13 cellular contexts compared by ENCODE assay signal in the genomic region with DNA sequence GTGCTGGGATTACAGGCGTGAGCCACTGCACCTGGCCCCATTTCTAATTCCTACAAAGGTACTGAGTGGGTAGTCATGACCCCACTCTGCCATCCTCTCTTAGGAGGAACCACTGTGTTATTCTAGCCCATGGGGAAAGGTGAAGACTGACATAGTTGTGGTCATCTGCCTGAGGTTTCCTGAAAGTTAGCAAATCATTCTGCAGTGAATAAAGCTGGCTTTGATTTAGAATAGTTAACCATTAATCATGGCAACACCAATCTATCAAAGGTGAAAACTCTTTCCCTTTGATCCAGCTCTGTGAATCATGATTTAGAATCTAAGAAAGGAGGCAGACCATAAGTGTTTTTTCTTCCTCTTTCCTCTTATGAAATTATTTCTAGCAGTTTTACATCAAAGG.
"Had no signal": no experiment of that assay in that cellular context is flagged by ENCODE, and none has a peak within 500 bp of the region (broad histone marks: within the 10 kb centered on the region; RNA-seq: fewer than 3 reads in every experiment).

No MANE protein-coding gene starts in this region.

- H3K9me3 Mint-ChIP-seq: activated CD4-positive, alpha-beta T cell treated with anti-CD3 and anti-CD28 coated beads, Interleukin-2, amount 10 ng/mL, durations not matched to agents 7 days and 5 days; activated naive CD8-positive, alpha-beta T cell treated with anti-CD3 and anti-CD28 coated beads, Interleukin-2, amount 10 ng/mL, durations not matched to agents 7 days and 5 days; dendritic cell treated with granulocyte-macrophage colony-stimulating factor and Interleukin-4, amounts not matched to agents 40 ng/mL and 50 ng/mL, for 4 days; stimulated activated effector memory CD8-positive, alpha-beta T cell treated with anti-CD3 and anti-CD28 coated beads, Interleukin-12 subunit alpha, Interleukin-12 subunit beta, amount 100 ng/mL, for 72 hours had no signal

- H3K4me2 ChIP-seq: neural progenitor cell had no signal

- H3K36me3 Mint-ChIP-seq: activated naive CD8-positive, alpha-beta T cell treated with anti-CD3 and anti-CD28 coated beads, Interleukin-2, amount 10 ng/mL, durations not matched to agents 7 days and 5 days; neural progenitor cell; stimulated activated effector memory CD8-positive, alpha-beta T cell treated with anti-CD3 and anti-CD28 coated beads, Interleukin-12 subunit alpha, Interleukin-12 subunit beta, amount 100 ng/mL, for 72 hours had no signal

- H2AFZ ChIP-seq: neural progenitor cell had no signal

- DNase-seq: activated CD4-positive, alpha-beta T cell treated with anti-CD3 and anti-CD28 coated beads, Interleukin-2, amount 10 ng/mL, durations not matched to agents 7 days and 5 days; activated CD4-positive, CD25-positive, alpha-beta regulatory T cell; activated CD8-positive, alpha-beta memory T cell treated with anti-CD3 and anti-CD28 coated beads, Interleukin-2, amount 50 U/mL, for 48 hours; activated gamma-delta T cell treated with Interleukin-2 at 50 U/mL for 16 hours; activated naive CD8-positive, alpha-beta T cell treated with anti-CD3 and anti-CD28 coated beads, Interleukin-2, amount 10 ng/mL, durations not matched to agents 7 days and 5 days; gastrocnemius medialis; upper lobe of right lung had no signal

- H3K4me1 ChIP-seq: breast epithelium, neural progenitor cell, upper lobe of right lung had no signal

- H3K27ac ChIP-seq: breast epithelium, epithelial cell of prostate, gastrocnemius medialis, neural progenitor cell, thoracic aorta, upper lobe of right lung had no signal

- H3K27me3 ChIP-seq: breast epithelium, gastrocnemius medialis, neural progenitor cell, upper lobe of right lung had no signal

- H3K27ac Mint-ChIP-seq: activated CD4-positive, alpha-beta T cell treated with anti-CD3 and anti-CD28 coated beads, Interleukin-2, amount 10 ng/mL, durations not matched to agents 7 days and 5 days; activated naive CD8-positive, alpha-beta T cell treated with anti-CD3 and anti-CD28 coated beads, Interleukin-2, amount 10 ng/mL, durations not matched to agents 7 days and 5 days; dendritic cell treated with granulocyte-macrophage colony-stimulating factor and Interleukin-4, amounts not matched to agents 40 ng/mL and 50 ng/mL, for 4 days; neural progenitor cell; stimulated activated effector memory CD8-positive, alpha-beta T cell treated with anti-CD3 and anti-CD28 coated beads, Interleukin-12 subunit alpha, Interleukin-12 subunit beta, amount 100 ng/mL, for 72 hours had no signal

- H3K4me1 Mint-ChIP-seq: activated CD4-positive, alpha-beta T cell treated with anti-CD3 and anti-CD28 coated beads, Interleukin-2, amount 10 ng/mL, durations not matched to agents 7 days and 5 days; activated naive CD8-positive, alpha-beta T cell treated with anti-CD3 and anti-CD28 coated beads, Interleukin-2, amount 10 ng/mL, durations not matched to agents 7 days and 5 days; neural progenitor cell; stimulated activated effector memory CD8-positive, alpha-beta T cell treated with anti-CD3 and anti-CD28 coated beads, Interleukin-12 subunit alpha, Interleukin-12 subunit beta, amount 100 ng/mL, for 72 hours had no signal

- H3K9ac ChIP-seq: neural progenitor cell had no signal

- ATAC-seq: stimulated activated effector memory CD8-positive, alpha-beta T cell treated with anti-CD3 and anti-CD28 coated beads, Interleukin-12 subunit alpha, Interleukin-12 subunit beta, amount 100 ng/mL, for 72 hours; upper lobe of right lung had no signal

- H3K4me3 Mint-ChIP-seq: activated CD4-positive, alpha-beta T cell treated with anti-CD3 and anti-CD28 coated beads, Interleukin-2, amount 10 ng/mL, durations not matched to agents 7 days and 5 days; activated naive CD8-positive, alpha-beta T cell treated with anti-CD3 and anti-CD28 coated beads, Interleukin-2, amount 10 ng/mL, durations not matched to agents 7 days and 5 days; dendritic cell treated with granulocyte-macrophage colony-stimulating factor and Interleukin-4, amounts not matched to agents 40 ng/mL and 50 ng/mL, for 4 days; neural progenitor cell; stimulated activated effector memory CD8-positive, alpha-beta T cell treated with anti-CD3 and anti-CD28 coated beads, Interleukin-12 subunit alpha, Interleukin-12 subunit beta, amount 100 ng/mL, for 72 hours had no signal

- H3K9me3 ChIP-seq: breast epithelium, gastrocnemius medialis, thoracic aorta, upper lobe of right lung had no signal

- H3K4me3 ChIP-seq: breast epithelium, gastrocnemius medialis, neural progenitor cell, thoracic aorta, upper lobe of right lung had no signal

- H3K36me3 ChIP-seq: breast epithelium, gastrocnemius medialis, neural progenitor cell, thoracic aorta, upper lobe of right lung had no signal
